In genomic region chr14:64500088-64500487, GRCh38 we compare ENCODE assay signal across 13 cellular contexts. TPM values are rescaled to one million over a fixed set of nuclear protein-coding genes. Genes with fewer than 3 reads are reported as not detected.
A peak's percentile ranks its signal among the peaks of the same experiment; 100 is the strongest.
DNase-seq lines count a peak whose midpoint lies in the region; ATAC-seq, FAIRE-seq and TF ChIP-seq lines count a peak whose summit lies in the region.
"Had no signal": no experiment of that assay in that cellular context is flagged by ENCODE, and none has a peak within 500 bp of the region (broad histone marks: within the 10 kb centered on the region; RNA-seq: fewer than 3 reads in every experiment).

No MANE protein-coding gene starts in this region.

- H3K4me3 ChIP-seq in KMS-11 (IDR thresholded peaks at IDR 0.05; ENCODE audit: insufficient read depth, low read depth, low read length) = no peak overlapping the region
- no peak overlapping the region for H3K4me3 ChIP-seq in astrocyte (ENCODE audit: insufficient read depth, low read depth, low read length)
- H3K4me3 ChIP-seq in mammary epithelial cell (replicated peaks in 1 of 3; ENCODE audit: insufficient read depth in 1 of 3, low read depth in 2 of 3, low read length in 3 of 3) = no peak overlapping the region

- ATAC-seq in activated CD4-positive, alpha-beta T cell treated with anti-CD3 and anti-CD28 coated beads for 36 hours = no peak

- H3K27me3 Mint-ChIP-seq in activated CD4-positive, alpha-beta T cell treated with anti-CD3 and anti-CD28 coated beads for 36 hours = no peaks in the 10 kb centered on the region
- H3K27me3 Mint-ChIP-seq in astrocyte (ENCODE audit: low read depth, unreplicated experiment) (no peaks in the 10 kb centered on the region), osteocyte (ENCODE audit: unreplicated experiment) (no peaks in the 10 kb centered on the region)

- H3K27me3 ChIP-seq in KMS-11 (ENCODE audit: insufficient read depth, low read depth) = no peaks in the 10 kb centered on the region
- H3K27me3 ChIP-seq in astrocyte (ENCODE audit: insufficient read depth, low read length) = no peaks in the 10 kb centered on the region
- H3K27me3 ChIP-seq in mammary epithelial cell (ENCODE audit: insufficient read depth, low read length) = no peaks in the 10 kb centered on the region

- DNase-seq in activated CD4-positive, alpha-beta T cell treated with anti-CD3 and anti-CD28 coated beads for 36 hours = no peak
- DNase-seq in activated CD4-positive, alpha-beta T cell treated with anti-CD3 and anti-CD28 coated beads for 48 hours = no peak
- DNase-seq in astrocyte (ENCODE audit: low read depth) (no peak), osteocyte (ENCODE audit: extremely low spot score, unreplicated experiment) (no peak), NCI-H187 treated with DMSO at 0.1 percent for 48 hours (lab: John Stamatoyannopoulos, UW) (no peak), G401 (ENCODE audit: low spot score) (no peak), mammary epithelial cell (no peak)
- DNase-seq: ACHN; EL; NCI-H146; NCI-H82; stimulated activated CD4-positive, alpha-beta T cell treated with anti-CD3 and anti-CD28 coated beads, Interleukin-4, amount 100 ng/mL, for 24 hours had no signal

- H3K4me1 ChIP-seq in KMS-11 (ENCODE audit: low read depth, poor library complexity, severe bottlenecking) (peaks cover 31% of the 10 kb centered on the region), astrocyte (ENCODE audit: insufficient read depth, low read length) (peaks cover 20% of the 10 kb centered on the region), mammary epithelial cell (ENCODE audit: insufficient read depth, low read length) (peaks cover 16% of the 10 kb centered on the region)

- H3K36me3 ChIP-seq in KMS-11 (ENCODE audit: insufficient read depth) (0 out of 2 replicates have a peak, but pooled peaks cover 2% of the 10 kb centered on the region), astrocyte (ENCODE audit: insufficient read depth, low read length) (no peaks in the 10 kb centered on the region), mammary epithelial cell (ENCODE audit: insufficient read depth, low read length) (no peaks in the 10 kb centered on the region)

- in situ Hi-C loops in G401 (cut with HindIII; ENCODE audit: low sequenced_read_pairs) (no loop called here), mammary epithelial cell (cut with MboI; ENCODE audit: low sequenced_read_pairs in 2 of 2) (loop anchor here in 1 of 2 donors (25.0 kb wide), 1 partner anchor 262 kb away; no protein-coding TSS in a partner anchor)

- peak overlapping the region; percentile 98 for H3K4me3 Mint-ChIP-seq in activated CD4-positive, alpha-beta T cell treated with anti-CD3 and anti-CD28 coated beads for 36 hours
- H3K4me3 Mint-ChIP-seq in astrocyte (ENCODE audit: unreplicated experiment) (peak overlapping the region; percentile 13), osteocyte (ENCODE audit: unreplicated experiment) (no peak overlapping the region)

- H3K27ac ChIP-seq in KMS-11 (no peak overlapping the region), astrocyte (ENCODE audit: low read depth, low read length) (no peak overlapping the region), mammary epithelial cell (ENCODE audit: insufficient read depth, low read depth, low read length) (no peak overlapping the region)

- peak overlapping the region; percentile 99 for H3K27ac Mint-ChIP-seq in activated CD4-positive, alpha-beta T cell treated with anti-CD3 and anti-CD28 coated beads for 36 hours
- peak overlapping the region; percentile 8 for H3K27ac Mint-ChIP-seq in astrocyte (ENCODE audit: unreplicated experiment)
- peak overlapping the region; percentile 66 for H3K27ac Mint-ChIP-seq in osteocyte (ENCODE audit: unreplicated experiment)

- H3K79me2 ChIP-seq in KMS-11 (ENCODE audit: insufficient read depth, low read depth) = peaks cover 46% of the 10 kb centered on the region
- peaks cover 50% of the 10 kb centered on the region for H3K79me2 ChIP-seq in astrocyte (ENCODE audit: insufficient read depth, low read length)
- H3K79me2 ChIP-seq in mammary epithelial cell (ENCODE audit: insufficient read depth, low read length) = peaks cover 61% of the 10 kb centered on the region

- WGBS in mammary epithelial cell (ENCODE audit: low coverage, missing lambda C conversion rate) = 89% methylated on average over 1 of the region's 1 CpG

- no peaks in the 10 kb centered on the region for H3K9me3 Mint-ChIP-seq in activated CD4-positive, alpha-beta T cell treated with anti-CD3 and anti-CD28 coated beads for 36 hours (ENCODE audit: low read depth)
- H3K9me3 Mint-ChIP-seq in astrocyte (ENCODE audit: unreplicated experiment) = no peaks in the 10 kb centered on the region
- H3K9me3 Mint-ChIP-seq in osteocyte (ENCODE audit: unreplicated experiment) = no peaks in the 10 kb centered on the region

- dilution Hi-C loops in mammary epithelial cell (cut with HindIII; ENCODE audit: low sequenced_read_pairs) = loop anchor here (5.0 kb wide), 1 partner anchor 68 kb away; no protein-coding TSS in a partner anchor

- no TSS peak for BruUV-seq in mammary epithelial cell (replicated peaks; lab: Mats Ljungman, UMichigan)

- intact Hi-C loops in activated CD4-positive, alpha-beta T cell treated with anti-CD3 and anti-CD28 coated beads for 36 hours (cut with DNase I, micrococcal nuclease) = loop anchor here (5.0 to 10.0 kb wide), 6 partner anchors 33 to 1025 kb away; partner anchors contain the start of genes AKAP5 (in 1 of the 2), PPP2R5E (in 1 of the 2), SGPP1 (in 1 of the 2) and SYNE2 (in 1 of the 2)
- intact Hi-C loops in mammary epithelial cell (cut with micrococcal nuclease) = loop anchor here (5.0 to 10.0 kb wide), 3 partner anchors 113 to 265 kb away; partner anchors contain the start of gene MTHFD1

- TF ChIP-seq CTCF in KMS-11 (conservative IDR thresholded peaks at IDR 0.05; ENCODE audit: low read depth, low read length) (no peak), astrocyte (IDR thresholded peaks at IDR 0.05; ENCODE audit: insufficient read depth, low read depth, low read length) (no peak), osteocyte (IDR thresholded peaks at IDR 0.05) (no peak), mammary epithelial cell (conservative IDR thresholded peaks at IDR 0.05 in 1 of 2, IDR thresholded peaks at IDR 0.05 in 1 of 2; ENCODE audit: extremely low read depth in 1 of 2, insufficient read depth in 1 of 2, low read depth in 1 of 2, low read length in 2 of 2) (no peak)

- no peak for FAIRE-seq in astrocyte (lab: Jason Lieb, UNC)

- CTCF ChIA-PET in activated CD4-positive, alpha-beta T cell treated with anti-CD3 and anti-CD28 coated beads for 36 hours (lab: Charles Lee) = interaction anchor here (0.6 to 1.4 kb wide), 2 partner anchors 10 to 732 kb away, joined by 5 to 6 read pairs; no protein-coding TSS in a partner anchor
- CTCF ChIA-PET in mammary epithelial cell (lab: Charles Lee; ENCODE audit: low non-redundant PET) = no interaction called here

- POLR2A ChIA-PET in activated CD4-positive, alpha-beta T cell treated with anti-CD3 and anti-CD28 coated beads for 36 hours (lab: Charles Lee) = interaction anchor here (0.6 kb wide), 1 partner anchor 17 kb away, joined by 4 read pairs; no protein-coding TSS in a partner anchor

- no peaks in the 10 kb centered on the region for H3K9me3 ChIP-seq in astrocyte (ENCODE audit: insufficient read depth, low read depth, low read length)
- no peaks in the 10 kb centered on the region for H3K9me3 ChIP-seq in mammary epithelial cell (replicated peaks; ENCODE audit: insufficient read depth, low read length)

- H3K4me1 Mint-ChIP-seq in activated CD4-positive, alpha-beta T cell treated with anti-CD3 and anti-CD28 coated beads for 36 hours = peaks cover 44% of the 10 kb centered on the region
- H3K4me1 Mint-ChIP-seq in astrocyte (ENCODE audit: low read depth, unreplicated experiment) = peaks cover 17% of the 10 kb centered on the region
- H3K4me1 Mint-ChIP-seq in osteocyte (ENCODE audit: unreplicated experiment) = peaks cover 34% of the 10 kb centered on the region

- H3K9ac ChIP-seq in KMS-11 = no peak overlapping the region
- no peak overlapping the region for H3K9ac ChIP-seq in astrocyte (ENCODE audit: low read length)
- H3K9ac ChIP-seq in mammary epithelial cell (ENCODE audit: insufficient read depth, low read length) = no peak overlapping the region

- H2AFZ ChIP-seq in KMS-11 (ENCODE audit: low read depth) (no peak overlapping the region), astrocyte (ENCODE audit: low read depth, low read length) (no peak overlapping the region), mammary epithelial cell (ENCODE audit: low read depth, low read length) (no peak overlapping the region)

- H4K20me1 ChIP-seq in KMS-11 (ENCODE audit: insufficient read depth) = no peaks in the 10 kb centered on the region
- H4K20me1 ChIP-seq in astrocyte (ENCODE audit: insufficient read depth, low read length) = no peaks in the 10 kb centered on the region
- no peaks in the 10 kb centered on the region for H4K20me1 ChIP-seq in mammary epithelial cell (ENCODE audit: insufficient read depth, low read length)

- H3K4me2 ChIP-seq in KMS-11 (peak overlapping the region; percentile 47; the same call in 1 of the 2 replicates), astrocyte (ENCODE audit: low read length) (no peak overlapping the region), mammary epithelial cell (ENCODE audit: insufficient read depth, low read depth, low read length) (no peak overlapping the region)

- peaks cover 43% of the 10 kb centered on the region for H3K36me3 Mint-ChIP-seq in activated CD4-positive, alpha-beta T cell treated with anti-CD3 and anti-CD28 coated beads for 36 hours (ENCODE audit: low read depth)
- H3K36me3 Mint-ChIP-seq in astrocyte (ENCODE audit: low read depth, unreplicated experiment) (no peaks in the 10 kb centered on the region), osteocyte (ENCODE audit: unreplicated experiment) (no peaks in the 10 kb centered on the region)

RNA-seq across cellular contexts. Expression of gene ZBTB25, which starts 3.5 kb away (rescaled TPM):
- 10 to 100 TPM; 32.7 to 40.0 TPM for total RNA-seq in activated CD4-positive, alpha-beta T cell treated with anti-CD3 and anti-CD28 coated beads for 36 hours
- 9.5 and 9.7 TPM in 2 replicates for total RNA-seq in astrocyte
- total RNA-seq in osteocyte = 9.4 and 10.9 TPM in 2 replicates
- 1.2 and 3.1 TPM in 2 replicates for total RNA-seq in G401 (2014; rRNA removed; shearing (Covaris generic))
- total RNA-seq in mammary epithelial cell = 10 to 100 TPM in 1 of 2 donors, 1 to 10 TPM in 1; 9.7 to 10.8 TPM
- 5.6 TPM for polyA plus RNA-seq in mammary epithelial cell
- 10.5 TPM for polyA minus RNA-seq in mammary epithelial cell

RNA-seq across cellular contexts. Expression of gene ZBTB1, which starts 4.5 kb away (rescaled TPM):
- 10 to 100 TPM; 41.4 to 45.0 TPM for total RNA-seq in activated CD4-positive, alpha-beta T cell treated with anti-CD3 and anti-CD28 coated beads for 36 hours
- total RNA-seq in astrocyte (43.0 and 45.2 TPM in 2 replicates), osteocyte (62.9 and 67.0 TPM in 2 replicates), mammary epithelial cell (10 to 100 TPM; 28.8 to 52.2 TPM)
- total RNA-seq in G401 (2014; rRNA removed; shearing (Covaris generic)) = 31.6 and 38.0 TPM in 2 replicates
- polyA plus RNA-seq in mammary epithelial cell = 15.7 TPM
- 27.9 TPM for polyA minus RNA-seq in mammary epithelial cell

RNA-seq across cellular contexts. Expression of gene AKAP5, which starts 34.8 kb away (rescaled TPM):
- total RNA-seq in activated CD4-positive, alpha-beta T cell treated with anti-CD3 and anti-CD28 coated beads for 36 hours = under 1 TPM; 0.39 to 0.43 TPM
- total RNA-seq in astrocyte (2.9 and 3.1 TPM in 2 replicates), osteocyte (3.4 and 3.6 TPM in 2 replicates), mammary epithelial cell (under 1 TPM; 0.28 to 0.67 TPM)
- 1.5 and 2.1 TPM in 2 replicates for total RNA-seq in G401 (2014; rRNA removed; shearing (Covaris generic))
- polyA plus RNA-seq in mammary epithelial cell = 0.03 TPM
- polyA minus RNA-seq in mammary epithelial cell = 0.57 TPM

RNA-seq across cellular contexts. Expression of gene HSPA2, which starts 40.5 kb away (rescaled TPM):
- 1 to 10 TPM; 3.2 to 4.1 TPM for total RNA-seq in activated CD4-positive, alpha-beta T cell treated with anti-CD3 and anti-CD28 coated beads for 36 hours
- total RNA-seq in astrocyte (2.8 and 3.5 TPM in 2 replicates), osteocyte (2.1 and 2.8 TPM in 2 replicates), mammary epithelial cell (1 to 10 TPM; 4.3 to 4.7 TPM)
- not detected in 2 replicates for total RNA-seq in G401 (2014; rRNA removed; shearing (Covaris generic))
- polyA plus RNA-seq in mammary epithelial cell = 4.1 TPM
- polyA minus RNA-seq in mammary epithelial cell = 2.1 TPM

RNA-seq across cellular contexts. Expression of gene PPP1R36, which starts 49.7 kb away (rescaled TPM):
- under 1 TPM in 1 of 2 experiments, not detected in 1; 0.14 TPM for total RNA-seq in activated CD4-positive, alpha-beta T cell treated with anti-CD3 and anti-CD28 coated beads for 36 hours
- 0.91 and 0.94 TPM in 2 replicates for total RNA-seq in astrocyte
- total RNA-seq in osteocyte = 1.3 and 2.1 TPM in 2 replicates
- 0.25 TPM in 1 of 2 replicates, not detected in the other for total RNA-seq in G401 (2014; rRNA removed; shearing (Covaris generic))
- total RNA-seq in mammary epithelial cell = 1 to 10 TPM in 1 of 2 donors, not detected in 1; 1.7 TPM
- 0.12 TPM for polyA plus RNA-seq in mammary epithelial cell
- not detected for polyA minus RNA-seq in mammary epithelial cell

Comparison
In these comparisons a context has a peak if more than half of its experiments do, and no peak if none do; other contexts are left out.
1. H3K27ac Mint-ChIP-seq: peak in every context shown above with its lines; median percentile 99 in activated CD4-positive, alpha-beta T cell treated with anti-CD3 and anti-CD28 coated beads for 36 hours; 66 in osteocyte; 8 in astrocyte.